8 cellular contexts compared by ENCODE assay signal in genomic region chr7:5704534-5704922, GRCh38.
DNase-seq lines count a peak whose midpoint lies in the region; ATAC-seq, FAIRE-seq and TF ChIP-seq lines count a peak whose summit lies in the region.

No MANE protein-coding gene starts in this region.

- no peak overlapping the region for H2AFZ ChIP-seq in GM12878 (ENCODE audit: control insufficient read depth, low read depth, low read length)

- CTCF ChIA-PET in GM12878 (lab: Yijun Ruan, JAX) = interaction anchor here (1.0 to 15.6 kb wide), 9 partner anchors 12 to 340 kb away, joined by 3 to 407 read pairs (median 8); partner anchors contain the start of gene RNF216

- DNase-seq in GM12864 (ENCODE audit: low read depth) = peak; percentile 61
- peak; percentile 12 for DNase-seq in NCI-H146 treated with DMSO at 0.1 percent for 48 hours (lab: John Stamatoyannopoulos, UW; ENCODE audit: unreplicated experiment)
- DNase-seq in T-helper 9 cell = peak; percentile 62
- DNase-seq in GM12878 (ENCODE audit: low read depth, low spot score) = no peak
- DNase-seq in hypothalamus (lab: John Stamatoyannopoulos, UW) = peak in 41 of 51 donors; percentile 18 to 90 (median 61)
- peak; percentile 90 for DNase-seq in sciatic nerve (ENCODE audit: low spot score)

- ATAC-seq in GM12878 = peak; percentile 13; the same call in 2 of the 3 replicates
- peak; percentile 91 for ATAC-seq in sciatic nerve
- ATAC-seq in GM21390 (IDR thresholded peaks at IDR 0.05; ENCODE audit: unreplicated experiment) = no peak
- ATAC-seq in GM18517 (IDR thresholded peaks at IDR 0.05; ENCODE audit: unreplicated experiment) = no peak

- H3K4me3 ChIP-seq in GM12864 (ENCODE audit: low read depth, low read length) (no peak overlapping the region), GM12878 (no peak overlapping the region)

- 3% methylated on average over 2 of the region's 2 CpGs for WGBS in GM12878 (ENCODE audit: insufficient coverage, insufficient replicate concordance, low lambda C conversion rate, missing lambda C conversion rate)

- H3K9ac ChIP-seq in GM12878 (ENCODE audit: control insufficient read depth, insufficient read depth, low read length) = no peak overlapping the region

- BruUV-seq in GM12878 (replicated peaks; lab: Mats Ljungman, UMichigan) = no TSS peak

- H3K79me2 ChIP-seq in GM12878 (ENCODE audit: control insufficient read depth, insufficient read depth, low read length) = peaks cover 6% of the 10 kb centered on the region

- POLR2A ChIA-PET in GM12878 (lab: Charles Lee) = interaction anchor here (1.1 to 3.6 kb wide), 2 partner anchors 39 to 210 kb away, joined by 6 to 14 read pairs; no protein-coding TSS in a partner anchor

- SMC1A ChIA-PET in GM12878 (lab: Charles Lee; ENCODE audit: uncharacterized antibody, unreplicated experiment) = interaction anchor here (0.6 to 8.4 kb wide), 12 partner anchors 10 to 212 kb away, joined by 3 to 131 read pairs (median 8); no protein-coding TSS in a partner anchor

- intact Hi-C loops in GM12878 (cut with micrococcal nuclease; ENCODE audit: unreplicated experiment) (loop anchor here (1.0 to 10.0 kb wide), 5 partner anchors 39 to 472 kb away; no protein-coding TSS in a partner anchor), sciatic nerve (cut with DNase I) (loop anchor here (10.0 kb wide), 1 partner anchor 210 kb away; no protein-coding TSS in a partner anchor)

- H3K4me2 ChIP-seq in GM12878 (ENCODE audit: control insufficient read depth, insufficient read depth) = no peak overlapping the region

- H3K27me3 ChIP-seq in GM12878 (replicated peaks in 1 of 2; ENCODE audit: control insufficient read depth in 2 of 2, insufficient read depth in 2 of 2, low read length in 1 of 2) = no peaks in the 10 kb centered on the region

- FAIRE-seq in GM12878 (lab: Jason Lieb, UNC) = no peak

- H4K20me1 ChIP-seq in GM12878 (ENCODE audit: control insufficient read depth, insufficient read depth) = no peaks in the 10 kb centered on the region

- no peak for TF ChIP-seq POLR2A in GM12878 (IDR thresholded peaks at IDR 0.05; ENCODE audit: low read depth, low read length)

- in situ Hi-C loops in GM12878 (cut with MboI) = loop anchor here (10.0 kb wide), 1 partner anchor 210 kb away; no protein-coding TSS in a partner anchor

- RAD21 ChIA-PET in GM12878 (lab: Charles Lee; ENCODE audit: unreplicated experiment) = interaction anchor here (1.0 to 8.3 kb wide), 11 partner anchors 11 to 210 kb away, joined by 3 to 124 read pairs (median 6); partner anchors contain the start of gene RNF216

- no peak for TF ChIP-seq EP300 in GM12878 (IDR thresholded peaks at IDR 0.05; ENCODE audit: borderline replicate concordance in 1 of 2, control insufficient read depth in 1 of 2, low read depth in 2 of 2, low read length in 2 of 2)

- peaks cover 4 to 20% of the 10 kb centered on the region in 2 experiments; a peak in 3 of 4 replicates for H3K36me3 ChIP-seq in GM12878 (ENCODE audit: control insufficient read depth in 2 of 2, insufficient read depth in 2 of 2, low read length in 1 of 2)

- peak; percentile 95 for TF ChIP-seq RAD21 in GM12878 (IDR thresholded peaks at IDR 0.05; ENCODE audit: insufficient read depth, low read depth, low read length)

- peak; percentile 88 for TF ChIP-seq CTCF in GM12864 (IDR thresholded peaks at IDR 0.05; ENCODE audit: low read depth, low read length, missing control alignments)
- TF ChIP-seq CTCF in GM12878 (IDR thresholded peaks at IDR 0.05 in 2 of 3, conservative IDR thresholded peaks at IDR 0.05 in 1 of 3; ENCODE audit: control insufficient read depth in 2 of 3, extremely low read depth in 1 of 3, insufficient read depth in 1 of 3, low read depth in 3 of 3, low read length in 3 of 3) = peak; percentile 87 to 96 (median 95); a peak in 5 of 6 replicates

- H3K27ac ChIP-seq in GM12878 (ENCODE audit: control insufficient read depth, insufficient read depth) = peak overlapping the region; percentile 59; the same call in 1 of the 2 replicates

- no peaks in the 10 kb centered on the region for H3K9me3 ChIP-seq in GM12878 (replicated peaks; ENCODE audit: control insufficient read depth, insufficient read depth, low read length)

- H3K4me1 ChIP-seq in GM12878 (ENCODE audit: control insufficient read depth, insufficient read depth, low read length) = peaks cover 58% of the 10 kb centered on the region

TF ChIP-seq in GM12878, 131 proteins besides CTCF, POLR2A, EP300 and RAD21:
- peak; percentile 84 for TF ChIP-seq BACH1 (IDR thresholded peaks at IDR 0.05; ENCODE audit: borderline replicate concordance)
- 0 out of 2 replicates have a peak, but pooled peaks have one; percentile 56 for TF ChIP-seq NBN (IDR thresholded peaks at IDR 0.05)
- peak; percentile 83 for TF ChIP-seq SMC3 (IDR thresholded peaks at IDR 0.05; ENCODE audit: borderline replicate concordance, low read length)
- 0 out of 4 replicates have a peak, but pooled peaks of 1 of the 2 experiments have one; percentile 14 for TF ChIP-seq SRF (IDR thresholded peaks at IDR 0.05; ENCODE audit: low read depth in 2 of 2, low read length in 2 of 2)
- no peak for TF ChIP-seq ZNF687 (IDR thresholded peaks at IDR 0.05)
- 0 out of 2 replicates have a peak, but pooled peaks have one; percentile 44 for TF ChIP-seq YY1 (IDR thresholded peaks at IDR 0.05; ENCODE audit: low read depth, low read length)

Comparison
In these comparisons a context has a peak if more than half of its experiments do, and no peak if none do; other contexts are left out.
1. ATAC-seq: peak in GM12878 (single experiment) and sciatic nerve (single experiment); none in GM21390 (single experiment) and GM18517 (single experiment).